In the genomic region with DNA sequence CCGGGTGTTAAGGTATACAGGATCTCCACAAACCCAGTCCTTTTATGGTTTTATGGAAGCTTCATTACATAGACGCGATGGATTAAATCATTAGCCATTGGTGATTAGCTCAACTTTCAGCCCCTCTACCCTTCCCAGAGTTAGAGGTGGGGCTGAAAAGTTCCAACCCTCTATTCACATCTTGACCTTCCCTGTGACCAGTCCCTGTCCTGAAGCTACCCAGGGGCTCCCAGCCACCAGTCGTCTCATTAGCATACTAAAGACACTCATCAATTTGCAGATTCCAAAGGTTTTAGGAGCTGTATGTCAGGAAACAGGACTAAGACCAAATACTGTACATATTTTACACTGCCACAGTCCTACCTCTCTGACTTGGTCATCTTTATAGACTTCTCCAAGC, we compare ENCODE assay signal across 35 cellular contexts. TPM values are rescaled to one million over a fixed set of nuclear protein-coding genes. Genes with fewer than 3 reads are reported as not detected.
"Had no signal": no experiment of that assay in that cellular context is flagged by ENCODE, and none has a peak within 500 bp of the region (broad histone marks: within the 10 kb centered on the region; RNA-seq: fewer than 3 reads in every experiment).

No MANE protein-coding gene starts in this region.

- ATAC-seq: activated CD8-positive, alpha-beta memory T cell treated with anti-CD3 and anti-CD28 coated beads, Interleukin-2, amount 10 ng/mL, durations not matched to agents 7 days and 5 days; activated CD8-positive, alpha-beta T cell treated with anti-CD3 and anti-CD28 coated beads, Interleukin-2, amount 10 ng/mL, durations not matched to agents 7 days and 5 days; activated naive CD8-positive, alpha-beta T cell treated with anti-CD3 and anti-CD28 coated beads, Interleukin-2, amount 50 U/mL, for 24 hours; T-cell; T-helper 17 cell had no signal

- DNase-seq: activated B cell treated with CpG ODN at 0.5 μM for 24 hours; activated CD4-positive, alpha-beta memory T cell treated with anti-CD3 and anti-CD28 coated beads for 36 hours; activated CD4-positive, alpha-beta T cell treated with anti-CD3 and anti-CD28 coated beads for 4 hours; activated CD4-positive, alpha-beta T cell treated with anti-CD3 and anti-CD28 coated beads, Interleukin-2, amount 10 ng/mL, durations not matched to agents 24 days and 14 days; activated CD4-positive, alpha-beta T cell treated with anti-CD3 and anti-CD28 coated beads, Interleukin-2, amount 50 U/mL, for 1 hour; activated CD4-positive, alpha-beta T cell treated with anti-CD3 and anti-CD28 coated beads, Interleukin-2, amount 50 U/mL, for 4 hours; activated CD4-positive, CD25-positive, alpha-beta regulatory T cell treated with anti-CD3 and anti-CD28 coated beads, Interleukin-2, amount 50 U/mL, for 72 hours; activated CD8-positive, alpha-beta memory T cell treated with anti-CD3 and anti-CD28 coated beads for 24 hours; activated CD8-positive, alpha-beta memory T cell treated with anti-CD3 and anti-CD28 coated beads, Interleukin-2, amount 10 ng/mL, durations not matched to agents 7 days and 5 days; activated CD8-positive, alpha-beta memory T cell treated with anti-CD3 and anti-CD28 coated beads, Interleukin-2, amount 50 U/mL, for 48 hours; activated CD8-positive, alpha-beta T cell treated with anti-CD3 and anti-CD28 coated beads, Interleukin-2, amount 10 ng/mL, durations not matched to agents 7 days and 5 days; activated effector memory CD4-positive, alpha-beta T cell treated with Interleukin-2 at 50 U/mL for 16 hours; activated gamma-delta T cell; activated naive CD4-positive, alpha-beta T cell treated with anti-CD3 and anti-CD28 coated beads, Interleukin-2, amount 50 U/mL, for 16 hours; activated naive CD4-positive, alpha-beta T cell treated with Interleukin-2 at 50 U/mL for 16 hours; activated naive CD8-positive, alpha-beta T cell treated with anti-CD3 and anti-CD28 coated beads, Interleukin-2, amount 10 ng/mL, durations not matched to agents 7 days and 5 days; activated naive CD8-positive, alpha-beta T cell treated with anti-CD3 and anti-CD28 coated beads, Interleukin-2, amount 50 U/mL, for 24 hours; activated T-cell treated with anti-CD3 and anti-CD28 coated beads, Interleukin-2, amount 50 U/mL, for 24 hours; activated T-cell treated with anti-CD3 and anti-CD28 coated beads, Interleukin-2, amount 50 U/mL, for 48 hours; amygdala; anterior cingulate cortex; brain microvascular endothelial cell; central memory CD4-positive, alpha-beta T cell; T-cell; T-helper 17 cell; WERI-Rb-1 had no signal

- H3K27ac Mint-ChIP-seq: activated B cell treated with CpG ODN at 0.5 μM for 24 hours; activated CD4-positive, alpha-beta memory T cell treated with anti-CD3 and anti-CD28 coated beads for 36 hours; activated CD4-positive, alpha-beta T cell treated with anti-CD3 and anti-CD28 coated beads, Interleukin-2, amount 10 ng/mL, durations not matched to agents 24 days and 14 days; activated CD8-positive, alpha-beta memory T cell treated with anti-CD3 and anti-CD28 coated beads, Interleukin-2, amount 10 ng/mL, durations not matched to agents 7 days and 5 days; activated CD8-positive, alpha-beta T cell treated with anti-CD3 and anti-CD28 coated beads, Interleukin-2, amount 10 ng/mL, durations not matched to agents 7 days and 5 days; activated naive CD8-positive, alpha-beta T cell; activated naive CD8-positive, alpha-beta T cell treated with anti-CD3 and anti-CD28 coated beads, Interleukin-2, amount 10 ng/mL, durations not matched to agents 7 days and 5 days; activated naive CD8-positive, alpha-beta T cell treated with anti-CD3 and anti-CD28 coated beads, Interleukin-2, amount 50 U/mL, for 24 hours; activated T-cell treated with anti-CD3 and anti-CD28 coated beads, Interleukin-2, amount 50 U/mL, for 24 hours; activated T-helper 2 cell treated with anti-CD3 and anti-CD28 coated beads, Interferon-gamma antibody, Interleukin-2, Interleukin-4, amounts not matched to agents 10 μg/mL and 5 μg/mL and 100 μg/mL, durations not matched to agents 14 hours and 24 hours and 36 hours; T-cell; T-helper 17 cell had no signal

- H3K9me3 ChIP-seq: ascending aorta, breast epithelium had no signal

- H3K4me3 Mint-ChIP-seq: activated B cell treated with CpG ODN at 0.5 μM for 24 hours; activated CD4-positive, alpha-beta memory T cell treated with anti-CD3 and anti-CD28 coated beads for 36 hours; activated CD4-positive, alpha-beta T cell treated with anti-CD3 and anti-CD28 coated beads, Interleukin-2, amount 10 ng/mL, durations not matched to agents 24 days and 14 days; activated CD8-positive, alpha-beta memory T cell treated with anti-CD3 and anti-CD28 coated beads, Interleukin-2, amount 10 ng/mL, durations not matched to agents 7 days and 5 days; activated CD8-positive, alpha-beta T cell treated with anti-CD3 and anti-CD28 coated beads, Interleukin-2, amount 10 ng/mL, durations not matched to agents 7 days and 5 days; activated naive CD8-positive, alpha-beta T cell; activated naive CD8-positive, alpha-beta T cell treated with anti-CD3 and anti-CD28 coated beads, Interleukin-2, amount 10 ng/mL, durations not matched to agents 7 days and 5 days; activated naive CD8-positive, alpha-beta T cell treated with anti-CD3 and anti-CD28 coated beads, Interleukin-2, amount 50 U/mL, for 24 hours; activated T-cell treated with anti-CD3 and anti-CD28 coated beads, Interleukin-2, amount 50 U/mL, for 24 hours; T-cell; T-helper 17 cell had no signal

- H3K36me3 Mint-ChIP-seq: activated CD4-positive, alpha-beta memory T cell treated with anti-CD3 and anti-CD28 coated beads for 36 hours; activated CD8-positive, alpha-beta memory T cell treated with anti-CD3 and anti-CD28 coated beads, Interleukin-2, amount 10 ng/mL, durations not matched to agents 7 days and 5 days; activated naive CD8-positive, alpha-beta T cell; activated naive CD8-positive, alpha-beta T cell treated with anti-CD3 and anti-CD28 coated beads, Interleukin-2, amount 10 ng/mL, durations not matched to agents 7 days and 5 days; T-cell had no signal

- H3K4me1 Mint-ChIP-seq: activated B cell treated with CpG ODN at 0.5 μM for 24 hours; activated CD4-positive, alpha-beta T cell treated with anti-CD3 and anti-CD28 coated beads, Interleukin-2, amount 10 ng/mL, durations not matched to agents 24 days and 14 days; activated CD8-positive, alpha-beta memory T cell treated with anti-CD3 and anti-CD28 coated beads, Interleukin-2, amount 10 ng/mL, durations not matched to agents 7 days and 5 days; activated naive CD8-positive, alpha-beta T cell treated with anti-CD3 and anti-CD28 coated beads, Interleukin-2, amount 10 ng/mL, durations not matched to agents 7 days and 5 days; activated naive CD8-positive, alpha-beta T cell treated with anti-CD3 and anti-CD28 coated beads, Interleukin-2, amount 50 U/mL, for 24 hours; T-cell had no signal

- H3K27me3 Mint-ChIP-seq: activated B cell treated with CpG ODN at 0.5 μM for 24 hours; activated CD4-positive, alpha-beta memory T cell treated with anti-CD3 and anti-CD28 coated beads for 36 hours; activated naive CD8-positive, alpha-beta T cell; activated T-cell treated with anti-CD3 and anti-CD28 coated beads, Interleukin-2, amount 50 U/mL, for 24 hours had no signal

- H3K27me3 ChIP-seq: ascending aorta, brain microvascular endothelial cell, breast epithelium had no signal

- H3K9me3 Mint-ChIP-seq: activated B cell treated with CpG ODN at 0.5 μM for 24 hours; activated CD4-positive, alpha-beta memory T cell treated with anti-CD3 and anti-CD28 coated beads for 36 hours; activated CD4-positive, alpha-beta T cell treated with anti-CD3 and anti-CD28 coated beads, Interleukin-2, amount 10 ng/mL, durations not matched to agents 24 days and 14 days; activated naive CD8-positive, alpha-beta T cell treated with anti-CD3 and anti-CD28 coated beads, Interleukin-2, amount 50 U/mL, for 24 hours; activated T-cell treated with anti-CD3 and anti-CD28 coated beads, Interleukin-2, amount 50 U/mL, for 24 hours; activated T-helper 2 cell treated with anti-CD3 and anti-CD28 coated beads, Interferon-gamma antibody, Interleukin-2, Interleukin-4, amounts not matched to agents 10 μg/mL and 5 μg/mL and 100 μg/mL, durations not matched to agents 14 hours and 24 hours and 36 hours; T-cell had no signal

- H3K36me3 ChIP-seq: ascending aorta, brain microvascular endothelial cell, breast epithelium, WERI-Rb-1 had no signal

- H3K27ac ChIP-seq: ascending aorta, brain microvascular endothelial cell, breast epithelium, WERI-Rb-1 had no signal

- H3K4me3 ChIP-seq: ascending aorta, breast epithelium had no signal

- H3K4me1 ChIP-seq: ascending aorta, breast epithelium had no signal

RNA-seq across cellular contexts. Expression of a gene that starts 21.0 kb away (rescaled TPM):
- total RNA-seq: activated B cell treated with CpG ODN at 0.5 μM for 24 hours; activated CD4-positive, alpha-beta memory T cell treated with anti-CD3 and anti-CD28 coated beads for 36 hours; activated CD4-positive, alpha-beta T cell treated with anti-CD3 and anti-CD28 coated beads, Interleukin-2, amount 10 ng/mL, durations not matched to agents 24 days and 14 days; activated CD8-positive, alpha-beta T cell treated with anti-CD3 and anti-CD28 coated beads, Interleukin-2, amount 10 ng/mL, durations not matched to agents 7 days and 5 days; activated naive CD8-positive, alpha-beta T cell treated with anti-CD3 and anti-CD28 coated beads, Interleukin-2, amount 10 ng/mL, durations not matched to agents 7 days and 5 days; activated T-helper 2 cell treated with anti-CD3 and anti-CD28 coated beads, Interferon-gamma antibody, Interleukin-2, Interleukin-4, amounts not matched to agents 10 μg/mL and 5 μg/mL and 100 μg/mL, durations not matched to agents 14 hours and 24 hours and 36 hours; ascending aorta; breast epithelium; cardiac septum; cerebellum; T-cell; T-helper 1 cell treated with Interleukin-12 subunit alpha and Interleukin-12 subunit beta and Interleukin-4 antibody, amounts not matched to agents 30 ng/mL and 1 ng/mL, for 36 hours; T-helper 17 cell; T-helper 2 cell treated with Interferon-gamma antibody and Interleukin-4, amounts not matched to agents 100 ng/mL and 5 ng/mL, for 36 hours had no signal
- polyA plus RNA-seq: adipose tissue had no signal
